In the genomic region with DNA sequence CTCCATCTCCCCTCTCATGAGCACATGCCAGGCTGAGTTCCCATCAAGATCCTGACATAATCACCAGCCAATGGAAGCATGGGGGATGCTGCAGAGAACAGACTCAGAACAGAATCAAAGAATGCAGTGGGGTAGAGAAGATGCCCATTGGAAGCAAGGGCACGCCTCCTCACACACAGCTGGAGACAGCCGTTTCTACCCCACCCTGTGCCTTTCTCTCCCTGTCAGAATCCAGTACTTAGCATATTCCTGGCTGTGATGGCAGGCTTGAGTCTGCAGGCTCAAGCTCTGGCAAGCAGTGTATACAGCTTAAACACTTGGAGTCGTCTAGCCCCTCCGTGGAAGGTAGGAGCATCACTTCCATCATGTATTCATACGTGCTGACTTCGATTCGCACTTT, we compare ENCODE assay signal across 27 cellular contexts.
"Had no signal": no experiment of that assay in that cellular context is flagged by ENCODE, and none has a peak within 500 bp of the region (broad histone marks: within the 10 kb centered on the region; RNA-seq: fewer than 3 reads in every experiment).

No MANE protein-coding gene starts in this region.

- FAIRE-seq: K562, TTC549 had no signal

- H3K27me3 ChIP-seq: breast epithelium had no signal

- H3K36me3 Mint-ChIP-seq: activated naive CD8-positive, alpha-beta T cell had no signal

- H3K4me1 ChIP-seq: breast epithelium had no signal

- H3K4me3 Mint-ChIP-seq: activated CD4-positive, alpha-beta memory T cell treated with anti-CD3 and anti-CD28 coated beads, Interleukin-2, amount 10 ng/mL, durations not matched to agents 7 days and 5 days; activated naive CD4-positive, alpha-beta T cell treated with anti-CD3 and anti-CD28 coated beads for 36 hours; activated naive CD8-positive, alpha-beta T cell; activated T-helper 17 cell treated with anti-CD3 and anti-CD28 coated beads, Interleukin-2, amount 50 U/mL, for 72 hours; T-helper 1 cell treated with Interleukin-12 subunit alpha and Interleukin-12 subunit beta and Interleukin-4 antibody, amounts not matched to agents 30 μg/mL and 1 μg/mL, for 36 hours had no signal

- DNase-seq: activated CD4-positive, alpha-beta memory T cell treated with anti-CD3 and anti-CD28 coated beads, Interleukin-2, amount 10 ng/mL, durations not matched to agents 7 days and 5 days; activated CD4-positive, alpha-beta T cell treated with anti-CD3 and anti-CD28 coated beads, Interleukin-2, amount 50 U/mL, for 1 hour; activated CD4-positive, CD25-positive, alpha-beta regulatory T cell; activated gamma-delta T cell; activated naive CD4-positive, alpha-beta T cell treated with anti-CD3 and anti-CD28 coated beads for 36 hours; activated T-cell treated with anti-CD3 and anti-CD28 coated beads for 4 hours; activated T-cell treated with anti-CD3 and anti-CD28 coated beads, Interleukin-2, amount 50 U/mL, for 48 hours; amygdala; Karpas-422; MM.1S; NCI-H1105; NCI-H1436; NCI-H2029 treated with DMSO at 0.1 percent for 48 hours; NCI-H345; NCI-H510A; NCI-H526 treated with DMSO at 0.1 percent for 48 hours; NK-92 treated with Interleukin-12 subunit alpha and Interleukin-12 subunit beta, amount 100 ng/mL, for 24 hours; RPMI8226; T-helper 9 cell had no signal

- H3K4me1 Mint-ChIP-seq: activated CD4-positive, alpha-beta memory T cell treated with anti-CD3 and anti-CD28 coated beads, Interleukin-2, amount 10 ng/mL, durations not matched to agents 7 days and 5 days; activated T-helper 17 cell treated with anti-CD3 and anti-CD28 coated beads, Interleukin-2, amount 50 U/mL, for 72 hours had no signal

- H3K27ac Mint-ChIP-seq: activated CD4-positive, alpha-beta memory T cell treated with anti-CD3 and anti-CD28 coated beads, Interleukin-2, amount 10 ng/mL, durations not matched to agents 7 days and 5 days; activated naive CD4-positive, alpha-beta T cell treated with anti-CD3 and anti-CD28 coated beads for 36 hours; activated naive CD8-positive, alpha-beta T cell; activated T-helper 17 cell treated with anti-CD3 and anti-CD28 coated beads, Interleukin-2, amount 50 U/mL, for 72 hours; T-helper 1 cell treated with Interleukin-12 subunit alpha and Interleukin-12 subunit beta and Interleukin-4 antibody, amounts not matched to agents 30 μg/mL and 1 μg/mL, for 36 hours had no signal

- ATAC-seq: activated T-helper 17 cell treated with anti-CD3 and anti-CD28 coated beads, Interleukin-2, amount 50 U/mL, for 72 hours; K562; Panc1; Right ventricle myocardium inferior had no signal

- H3K9me3 Mint-ChIP-seq: activated CD4-positive, alpha-beta memory T cell treated with anti-CD3 and anti-CD28 coated beads, Interleukin-2, amount 10 ng/mL, durations not matched to agents 7 days and 5 days; activated naive CD4-positive, alpha-beta T cell treated with anti-CD3 and anti-CD28 coated beads for 36 hours; activated T-helper 17 cell treated with anti-CD3 and anti-CD28 coated beads, Interleukin-2, amount 50 U/mL, for 72 hours; T-helper 1 cell treated with Interleukin-12 subunit alpha and Interleukin-12 subunit beta and Interleukin-4 antibody, amounts not matched to agents 30 μg/mL and 1 μg/mL, for 36 hours had no signal

- H3K27ac ChIP-seq: breast epithelium had no signal

- H3K36me3 ChIP-seq: breast epithelium had no signal

- H3K4me3 ChIP-seq: breast epithelium, K562 had no signal

- H3K27me3 Mint-ChIP-seq: activated CD4-positive, alpha-beta memory T cell treated with anti-CD3 and anti-CD28 coated beads, Interleukin-2, amount 10 ng/mL, durations not matched to agents 7 days and 5 days; activated naive CD8-positive, alpha-beta T cell; activated T-helper 17 cell treated with anti-CD3 and anti-CD28 coated beads, Interleukin-2, amount 50 U/mL, for 72 hours had no signal

- H3K9me3 ChIP-seq: breast epithelium had no signal
